ENCODE assay signal across 19 cellular contexts in genomic region chr14:31902915-31903646, GRCh38.
DNase-seq lines count a peak whose midpoint lies in the region; ATAC-seq and TF ChIP-seq lines count a peak whose summit lies in the region.
"Had no signal": no experiment of that assay in that cellular context is flagged by ENCODE, and none has a peak within 500 bp of the region (broad histone marks: within the 10 kb centered on the region; RNA-seq: fewer than 3 reads in every experiment).

No MANE protein-coding gene starts in this region.

- no peaks in the 10 kb centered on the region for H3K79me1 ChIP-seq in mesenchymal stem cell (replicated peaks; ENCODE audit: low read length, poor library complexity, severe bottlenecking)

- H3K27ac ChIP-seq in mesenchymal stem cell (ENCODE audit: low read length, poor library complexity, severe bottlenecking): no peak overlapping the region
- no peak overlapping the region for H3K27ac ChIP-seq in WERI-Rb-1
- H3K27ac ChIP-seq: SJCRH30 had no signal

- no peak overlapping the region for H3K14ac ChIP-seq in mesenchymal stem cell (ENCODE audit: low read length in 2 of 2)

- H3K36me3 Mint-ChIP-seq in WTC11: no peaks in the 10 kb centered on the region

- whole genome bisulfite sequencing in mesenchymal stem cell: 87% methylated on average over 6 of the region's 6 CpGs

- H2BK5ac ChIP-seq in mesenchymal stem cell (ENCODE audit: low read depth, low read length, poor library complexity, severe bottlenecking): no peak overlapping the region

- H3K9ac ChIP-seq in mesenchymal stem cell (ENCODE audit: low read length): no peak overlapping the region

- POLR2A ChIA-PET in WTC11 (lab: Charles Lee): no interaction called here

- H3K4me2 ChIP-seq in mesenchymal stem cell (ENCODE audit: low read length, poor library complexity, severe bottlenecking): no peak overlapping the region

- H3K27ac Mint-ChIP-seq in WTC11: no peak overlapping the region
- H3K27ac Mint-ChIP-seq: B cell had no signal

- no peak overlapping the region for H2BK15ac ChIP-seq in mesenchymal stem cell (ENCODE audit: low read depth, poor library complexity, severe bottlenecking)

- H3K4me1 ChIP-seq in mucosa of descending colon (ENCODE audit: low read depth) (no peaks in the 10 kb centered on the region), mesenchymal stem cell (ENCODE audit: control insufficient read depth, insufficient read depth, low read depth, low read length) (no peaks in the 10 kb centered on the region)
- H3K4me1 ChIP-seq: SJCRH30 had no signal

- H3K36me3 ChIP-seq in mucosa of descending colon (ENCODE audit: low read depth): no peaks in the 10 kb centered on the region
- no peaks in the 10 kb centered on the region for H3K36me3 ChIP-seq in mesenchymal stem cell (ENCODE audit: control insufficient read depth in 1 of 2, insufficient read depth in 2 of 2, low read depth in 1 of 2, low read length in 2 of 2)
- H3K36me3 ChIP-seq in WERI-Rb-1: no peaks in the 10 kb centered on the region
- H3K36me3 ChIP-seq: SJCRH30 had no signal

- no peak overlapping the region for H2BK12ac ChIP-seq in mesenchymal stem cell (ENCODE audit: low read length in 2 of 2)

- H3K4me3 Mint-ChIP-seq in WTC11: no peak overlapping the region
- H3K4me3 Mint-ChIP-seq: B cell had no signal

- no peak overlapping the region for H4K8ac ChIP-seq in mesenchymal stem cell (ENCODE audit: low read length)

- H3K4me3 ChIP-seq in NB4 (ENCODE audit: low read depth, low read length) (no peak overlapping the region), mucosa of descending colon (no peak overlapping the region), mesenchymal stem cell (ENCODE audit: insufficient read depth in 1 of 2, low read depth in 1 of 2, low read length in 2 of 2) (no peak overlapping the region), WERI-Rb-1 (ENCODE audit: low read depth, low read length) (no peak overlapping the region)
- H3K4me3 ChIP-seq: SJCRH30 had no signal

- no peak overlapping the region for H3K18ac ChIP-seq in mesenchymal stem cell (ENCODE audit: low read depth in 1 of 2, low read length in 2 of 2)

- H2AK5ac ChIP-seq in mesenchymal stem cell (ENCODE audit: low read length, severe bottlenecking): no peak overlapping the region

- CTCF ChIA-PET in WTC11 (lab: Charles Lee): no interaction called here

- H2AFZ ChIP-seq in mesenchymal stem cell (ENCODE audit: low read depth, low read length): no peak overlapping the region

- H3K9me3 Mint-ChIP-seq in WTC11: no peaks in the 10 kb centered on the region

- H3K4me1 Mint-ChIP-seq in WTC11: no peaks in the 10 kb centered on the region

- H3K23ac ChIP-seq in mesenchymal stem cell (ENCODE audit: low read length in 2 of 2): no peak overlapping the region

- H3K27me3 ChIP-seq in mesenchymal stem cell (ENCODE audit: control insufficient read depth in 1 of 2, insufficient read depth in 1 of 2, low read length in 2 of 2) (no peaks in the 10 kb centered on the region), WERI-Rb-1 (ENCODE audit: insufficient read depth, low read depth, severe bottlenecking) (no peaks in the 10 kb centered on the region)
- H3K27me3 ChIP-seq: SJCRH30 had no signal

- no peak overlapping the region for H3K4ac ChIP-seq in mesenchymal stem cell (ENCODE audit: low read depth in 1 of 2, low read length in 2 of 2)

- ATAC-seq in WTC11: no peak
- ATAC-seq in mucosa of descending colon: peak; percentile 44
- no peak for ATAC-seq in HG03095 (IDR thresholded peaks at IDR 0.05; ENCODE audit: unreplicated experiment)

- no peaks in the 10 kb centered on the region for H3K27me3 Mint-ChIP-seq in WTC11 (ENCODE audit: low read depth)
- H3K27me3 Mint-ChIP-seq: B cell had no signal

- H3K9me3 ChIP-seq in mucosa of descending colon (no peaks in the 10 kb centered on the region), mesenchymal stem cell (ENCODE audit: control insufficient read depth, low read length) (no peaks in the 10 kb centered on the region), WERI-Rb-1 (ENCODE audit: severe bottlenecking) (no peaks in the 10 kb centered on the region)
- H3K9me3 ChIP-seq: SJCRH30 had no signal

- intact Hi-C loops in mucosa of descending colon (cut with DNase I, micrococcal nuclease): no loop called here

- no peak overlapping the region for H4K91ac ChIP-seq in mesenchymal stem cell (ENCODE audit: low read length)

- TF ChIP-seq POLR2A in NB4 (IDR thresholded peaks at IDR 0.05; ENCODE audit: extremely low read depth, insufficient read length): no peak

- no peak for TF ChIP-seq CTCF in NB4 (IDR thresholded peaks at IDR 0.05; ENCODE audit: low read depth, low read length)
- no peak for TF ChIP-seq CTCF in WTC11 (IDR thresholded peaks at IDR 0.05)
- no peak for TF ChIP-seq CTCF in mucosa of descending colon (IDR thresholded peaks at IDR 0.05)
- no peak for TF ChIP-seq CTCF in WERI-Rb-1 (IDR thresholded peaks at IDR 0.05; ENCODE audit: low read depth, low read length)

- DNase-seq in SIG-M5 treated with dmso at 0.1 percent for 504 hours (lab: John Stamatoyannopoulos, UW; ENCODE audit: unreplicated experiment) (peak; percentile 20), SIG-M5 (lab: John Stamatoyannopoulos, UW) (no peak), NB4 (ENCODE audit: low read depth) (peak; percentile 34), WTC11 (ENCODE audit: low spot score) (no peak), mucosa of descending colon (no peak), mesenchymal stem cell (no peak), WERI-Rb-1 (no peak)
- DNase-seq: DMS 273 treated with DMSO at 0.1 percent for 48 hours, DND-41, HCEC 1CT, KG1, NCI-H1092, NCI-H146, NCI-H2029 treated with DMSO at 0.1 percent for 48 hours, NCI-H2171 treated with DMSO at 0.1 percent for 48 hours, RPMI8226, SJCRH30 had no signal

- H2BK120ac ChIP-seq in mesenchymal stem cell (ENCODE audit: low read depth, low read length): no peak overlapping the region

TF ChIP-seq in WTC11, 78 proteins besides CTCF, POLR2A, EP300 and RAD21:
- TF ChIP-seq STAT6 (CRISPR knock-in tag; conservative IDR thresholded peaks at IDR 0.05; ENCODE audit: low read depth): no peak
- TF ChIP-seq GABPB1 (CRISPR knock-in tag; IDR thresholded peaks at IDR 0.05): peak; percentile 50; the same call in 1 of the 2 replicates

Comparison
In these comparisons a context has a peak if more than half of its experiments do, and no peak if none do; other contexts are left out.
1. DNase-seq: peak in SIG-M5 treated with dmso at 0.1 percent for 504 hours (single experiment) and NB4 (single experiment); none in SIG-M5 (single experiment), WTC11 (single experiment), mucosa of descending colon (0 of 3), mesenchymal stem cell (single experiment) and WERI-Rb-1 (single experiment).